In genomic region chr1:54272134-54272533, GRCh38 we compare ENCODE assay signal across 16 cellular contexts.
DNase-seq lines count a peak whose midpoint lies in the region; ATAC-seq, FAIRE-seq and TF ChIP-seq lines count a peak whose summit lies in the region.
"Had no signal": no experiment of that assay in that cellular context is flagged by ENCODE, and none has a peak within 500 bp of the region (broad histone marks: within the 10 kb centered on the region; RNA-seq: fewer than 3 reads in every experiment).

No MANE protein-coding gene starts in this region.

- H3K9me1 ChIP-seq in IMR-90 (ENCODE audit: insufficient read depth, low read length), result peaks cover 17% of the 10 kb centered on the region

- H3K9ac ChIP-seq in IMR-90 (ENCODE audit: low read depth, low read length) (no peak overlapping the region), H1 (replicated peaks in 1 of 4; ENCODE audit: extremely low read depth in 1 of 4, low read depth in 3 of 4, low read length in 3 of 4) (no peak overlapping the region)

- H2AK5ac ChIP-seq in IMR-90 (ENCODE audit: low read depth, low read length), result no peak overlapping the region
- H2AK5ac ChIP-seq in H1 (ENCODE audit: low read depth, low read length), result no peak overlapping the region

- TF ChIP-seq RAD21 in IMR-90 (IDR thresholded peaks at IDR 0.05; ENCODE audit: low read length), result no peak
- TF ChIP-seq RAD21 in H1 (IDR thresholded peaks at IDR 0.05 in 1 of 2, conservative IDR thresholded peaks at IDR 0.05 in 1 of 2; ENCODE audit: low read depth in 2 of 2, low read length in 2 of 2), result no peak

- H3K27ac Mint-ChIP-seq in memory B cell, result peak overlapping the region; percentile 45
- peak overlapping the region; percentile 86 for H3K27ac Mint-ChIP-seq in stimulated activated effector memory CD8-positive, alpha-beta T cell treated with anti-CD3 and anti-CD28 coated beads, Interleukin-12 subunit alpha, Interleukin-12 subunit beta, amount 100 ng/mL, for 72 hours
- H3K27ac Mint-ChIP-seq: B cell had no signal

- H3K4me1 Mint-ChIP-seq in memory B cell, result peaks cover 20% of the 10 kb centered on the region
- H3K4me1 Mint-ChIP-seq in stimulated activated effector memory CD8-positive, alpha-beta T cell treated with anti-CD3 and anti-CD28 coated beads, Interleukin-12 subunit alpha, Interleukin-12 subunit beta, amount 100 ng/mL, for 72 hours, result peaks cover 61% of the 10 kb centered on the region
- H3K4me1 Mint-ChIP-seq: B cell had no signal

- peaks cover 3% of the 10 kb centered on the region; the same call in 1 of the 2 replicates for H3K36me3 ChIP-seq in IMR-90 (ENCODE audit: control insufficient read depth, insufficient read depth, low read length)
- H3K36me3 ChIP-seq in H1 (ENCODE audit: control insufficient read depth in 2 of 4, insufficient read depth in 4 of 4, low read length in 3 of 4), result no peaks in the 10 kb centered on the region

- H2BK120ac ChIP-seq in IMR-90 (ENCODE audit: low read depth, low read length) (0 out of 2 replicates have a peak overlapping the region, but pooled peaks have one; percentile 50), H1 (replicated peaks; ENCODE audit: low read depth, low read length) (no peak overlapping the region)

- intact Hi-C loops in IMR-90 (cut with micrococcal nuclease), result loop anchor here (2.0 kb wide), 1 partner anchor 63 kb away; no protein-coding TSS in a partner anchor

- H3K4me3 ChIP-seq in IMR-90 (ENCODE audit: insufficient read depth, low read depth, low read length) (no peak overlapping the region), H1 (ENCODE audit: extremely low read depth in 1 of 4, insufficient read depth in 2 of 4, low read depth in 3 of 4, low read length in 4 of 4) (no peak overlapping the region)
- H3K4me3 ChIP-seq: SJSA1 had no signal

- H3K23me2 ChIP-seq in H1 (ENCODE audit: low read depth, low read length), result no peaks in the 10 kb centered on the region

- H3K27ac ChIP-seq in IMR-90 (ENCODE audit: insufficient read depth, low read length) (peak overlapping the region; percentile 1; the same call in 1 of the 2 replicates), H1 (ENCODE audit: low read depth, low read length) (no peak overlapping the region; the same call in 1 of the 2 replicates)
- H3K27ac ChIP-seq: SJSA1 had no signal

- H3K9me3 ChIP-seq in IMR-90 (ENCODE audit: control insufficient read depth, insufficient read depth, low read length) (no peaks in the 10 kb centered on the region), H1 (ENCODE audit: insufficient read depth in 2 of 2, low read depth in 1 of 2, low read length in 1 of 2) (no peaks in the 10 kb centered on the region)
- H3K9me3 ChIP-seq: SJSA1 had no signal

- no peak overlapping the region for H2BK12ac ChIP-seq in H1 (ENCODE audit: low read depth, low read length)

- BruUV-seq in IMR-90 (replicated peaks; lab: Mats Ljungman, UMichigan), result no TSS peak

- H2BK5ac ChIP-seq in IMR-90 (ENCODE audit: low read depth, low read length, poor library complexity, severe bottlenecking) (no peak overlapping the region), H1 (ENCODE audit: low read depth, low read length) (0 out of 2 replicates have a peak overlapping the region, but pooled peaks have one; percentile 45)

- H3K9me3 Mint-ChIP-seq in memory B cell, result no peaks in the 10 kb centered on the region
- H3K9me3 Mint-ChIP-seq in stimulated activated effector memory CD8-positive, alpha-beta T cell treated with anti-CD3 and anti-CD28 coated beads, Interleukin-12 subunit alpha, Interleukin-12 subunit beta, amount 100 ng/mL, for 72 hours, result no peaks in the 10 kb centered on the region
- H3K9me3 Mint-ChIP-seq: central memory CD8-positive, alpha-beta T cell had no signal

- no peaks in the 10 kb centered on the region for H3K27me3 ChIP-seq in IMR-90 (ENCODE audit: control insufficient read depth, insufficient read depth, low read length)
- H3K27me3 ChIP-seq in H1 (replicated peaks in 1 of 4; ENCODE audit: control insufficient read depth in 3 of 4, extremely low read depth in 1 of 4, insufficient read depth in 3 of 4, low read length in 3 of 4), result no peaks in the 10 kb centered on the region
- H3K27me3 ChIP-seq: SJSA1 had no signal

- CTCF ChIA-PET in IMR-90 (lab: Yijun Ruan, JAX) (interaction anchor here (1.1 to 1.6 kb wide), 4 partner anchors 131 to 217 kb away, joined by 3 to 7 read pairs (median 4); no protein-coding TSS in a partner anchor), H1 (lab: Charles Lee; ENCODE audit: partially characterized antibody) (interaction anchor here (1.1 to 5.8 kb wide), 20 partner anchors 8 to 214 kb away, joined by 3 to 36 read pairs (median 6); no protein-coding TSS in a partner anchor)

- H3K14ac ChIP-seq in IMR-90 (replicated peaks; ENCODE audit: low read depth, low read length) (no peak overlapping the region), H1 (ENCODE audit: insufficient read length) (no peak overlapping the region)

- ATAC-seq in IMR-90 (ENCODE audit: low read depth) (no peak), memory B cell (ENCODE audit: low read depth) (no peak), HG02973 (IDR thresholded peaks at IDR 0.05; ENCODE audit: unreplicated experiment) (no peak), HG02852 (IDR thresholded peaks at IDR 0.05; ENCODE audit: unreplicated experiment) (no peak), HG02981 (IDR thresholded peaks at IDR 0.05; ENCODE audit: unreplicated experiment) (no peak)
- ATAC-seq in stimulated activated effector memory CD8-positive, alpha-beta T cell treated with anti-CD3 and anti-CD28 coated beads, Interleukin-12 subunit alpha, Interleukin-12 subunit beta, amount 100 ng/mL, for 72 hours, result no peak
- ATAC-seq: activated CD4-positive, CD25-positive, alpha-beta regulatory T cell treated with anti-CD3 and anti-CD28 coated beads, Interleukin-2, amount 50 U/mL, for 24 hours had no signal

- TF ChIP-seq POLR2A in IMR-90 (IDR thresholded peaks at IDR 0.05; ENCODE audit: low read depth, low read length) (no peak), H1 (IDR thresholded peaks at IDR 0.05; ENCODE audit: control extremely low read depth in 1 of 2, low read depth in 2 of 2, low read length in 2 of 2) (no peak)

- peaks cover 42% of the 10 kb centered on the region for H3K4me1 ChIP-seq in IMR-90 (ENCODE audit: control insufficient read depth, insufficient read depth, low read length)
- peaks cover 9 to 28% (median 21%) of the 10 kb centered on the region in 4 experiments for H3K4me1 ChIP-seq in H1 (replicated peaks in 1 of 4; ENCODE audit: control insufficient read depth in 3 of 4, insufficient read depth in 4 of 4, low read length in 3 of 4)

- no CpG with 5 or more reads among the region's 2 CpGs for WGBS in IMR-90 (ENCODE audit: extremely low coverage in 2 of 2, insufficient read length in 1 of 2), 2 experiments
- WGBS in H1 (ENCODE audit: extremely low coverage in 1 of 2, insufficient coverage in 1 of 2, insufficient read length in 1 of 2, insufficient replicate concordance in 2 of 2, low coverage in 1 of 2, low lambda C conversion rate in 2 of 2, missing lambda C conversion rate in 1 of 2), 2 experiments, result 65% methylated on average over 2 of the region's 2 CpGs; no CpG with 5 or more reads in 1 of the 2 experiments

- dilution Hi-C loops in IMR-90 (cut with HindIII; ENCODE audit: low sequenced_read_pairs, unreplicated experiment), result no loop called here

- H4K5ac ChIP-seq in IMR-90 (ENCODE audit: low read depth, low read length) (no peak overlapping the region), H1 (ENCODE audit: insufficient read length, low read depth, low read length) (no peak overlapping the region)

- no peak for TF ChIP-seq EP300 in H1 (IDR thresholded peaks at IDR 0.05; ENCODE audit: borderline replicate concordance in 1 of 2, low read depth in 2 of 2, low read length in 2 of 2)

- TF ChIP-seq CTCF in IMR-90 (conservative IDR thresholded peaks at IDR 0.05; ENCODE audit: low read depth, low read length) (no peak), H1 (IDR thresholded peaks at IDR 0.05; ENCODE audit: control extremely low read depth in 1 of 3, insufficient read depth in 1 of 3, low read depth in 1 of 3, low read length in 3 of 3) (no peak)

- no peaks in the 10 kb centered on the region for H3K27me3 Mint-ChIP-seq in memory B cell
- H3K27me3 Mint-ChIP-seq: B cell; central memory CD8-positive, alpha-beta T cell had no signal

- no peak for DNase-seq in IMR-90
- no peak for DNase-seq in H1 (ENCODE audit: low read depth in 1 of 2, low spot score in 2 of 2)
- no peak for DNase-seq in memory B cell (ENCODE audit: low spot score in 2 of 2)
- no peak for DNase-seq in stimulated activated effector memory CD8-positive, alpha-beta T cell treated with anti-CD3 and anti-CD28 coated beads, Interleukin-12 subunit alpha, Interleukin-12 subunit beta, amount 100 ng/mL, for 72 hours (ENCODE audit: low spot score in 2 of 2)
- no peak for DNase-seq in ecto neural progenitor cell (ENCODE audit: low spot score)
- DNase-seq: DND-41; NCI-H748 treated with DMSO at 0.1 percent for 48 hours; stimulated activated CD4-positive, alpha-beta T cell treated with anti-CD3 and anti-CD28 coated beads, Interleukin-2, amount 100 ng/mL, for 24 hours had no signal

- H2AK9ac ChIP-seq in IMR-90 (replicated peaks; ENCODE audit: low read depth, low read length, poor library complexity), result peak overlapping the region; percentile 52

- H3K23ac ChIP-seq in IMR-90 (ENCODE audit: low read depth, low read length) (peak overlapping the region; percentile 35; the same call in 1 of the 2 replicates), H1 (ENCODE audit: insufficient read length) (no peak overlapping the region)

- in situ Hi-C loops in IMR-90 (cut with MboI; ENCODE audit: low sequenced_read_pairs), result no loop called here

- no peak overlapping the region; a peak in 1 of 4 replicates for H4K8ac ChIP-seq in IMR-90 (ENCODE audit: low read depth in 2 of 2, low read length in 2 of 2)
- no peak overlapping the region; the same call in 1 of the 2 replicates for H4K8ac ChIP-seq in H1 (ENCODE audit: extremely low read depth, insufficient read depth, low read length)

- H3K56ac ChIP-seq in IMR-90 (ENCODE audit: extremely low read depth, insufficient read depth, low read length), result no peak overlapping the region
- H3K56ac ChIP-seq in H1 (replicated peaks; ENCODE audit: insufficient read length, low read depth, low read length), result no peak overlapping the region

- H3K4me2 ChIP-seq in IMR-90 (ENCODE audit: low read depth, low read length) (no peak overlapping the region), H1 (ENCODE audit: insufficient read depth in 1 of 2, low read depth in 2 of 2, low read length in 2 of 2) (no peak overlapping the region)

- no peak for FAIRE-seq in H1 (lab: Jason Lieb, UNC)
- FAIRE-seq: islet of Langerhans had no signal

- peaks cover 4% of the 10 kb centered on the region for H3K36me3 Mint-ChIP-seq in memory B cell
- H3K36me3 Mint-ChIP-seq in stimulated activated effector memory CD8-positive, alpha-beta T cell treated with anti-CD3 and anti-CD28 coated beads, Interleukin-12 subunit alpha, Interleukin-12 subunit beta, amount 100 ng/mL, for 72 hours, result peaks cover 11% of the 10 kb centered on the region

- H4K20me1 ChIP-seq in IMR-90 (ENCODE audit: insufficient read depth, low read length) (peaks cover 14% of the 10 kb centered on the region), H1 (replicated peaks in 1 of 2; ENCODE audit: control insufficient read depth in 1 of 2, insufficient read depth in 2 of 2, low read length in 2 of 2) (peaks cover 18 to 19% of the 10 kb centered on the region in 2 experiments)

- no peak overlapping the region for H2AFZ ChIP-seq in IMR-90 (replicated peaks; ENCODE audit: low read length, poor library complexity)
- no peak overlapping the region for H2AFZ ChIP-seq in H1 (ENCODE audit: low read length)

- H3K4ac ChIP-seq in IMR-90 (ENCODE audit: low read depth, low read length), result no peak overlapping the region
- no peak overlapping the region for H3K4ac ChIP-seq in H1 (replicated peaks; ENCODE audit: insufficient read length, low read depth, low read length)

- no peak overlapping the region for H2BK20ac ChIP-seq in IMR-90 (ENCODE audit: low read depth, low read length)
- H2BK20ac ChIP-seq in H1 (ENCODE audit: low read length), result no peak overlapping the region

- 0 out of 2 replicates have a peak overlapping the region, but pooled peaks have one; percentile 1 for H3K18ac ChIP-seq in IMR-90 (ENCODE audit: low read depth, low read length)
- no peak overlapping the region for H3K18ac ChIP-seq in H1 (ENCODE audit: extremely low read depth, low read length)

- peaks cover 0 to 87% of the 10 kb centered on the region in 2 experiments; a peak in 2 of 4 replicates for H3K79me2 ChIP-seq in H1 (ENCODE audit: control insufficient read depth in 1 of 2, insufficient read depth in 2 of 2, low read length in 2 of 2)

- POLR2A ChIA-PET in IMR-90 (lab: Charles Lee; ENCODE audit: unreplicated experiment) (no interaction called here), H1 (lab: Charles Lee; ENCODE audit: partially characterized antibody) (interaction anchor here (0.9 to 1.0 kb wide), 2 partner anchors 10 to 21 kb away, joined by 3 read pairs; no protein-coding TSS in a partner anchor)

- H3K79me1 ChIP-seq in IMR-90 (ENCODE audit: low read depth in 1 of 2, low read length in 2 of 2) (peaks cover 25 to 92% of the 10 kb centered on the region in 2 experiments), H1 (ENCODE audit: low read depth, low read length) (peaks cover 33% of the 10 kb centered on the region)

- H2BK15ac ChIP-seq in IMR-90 (ENCODE audit: low read depth, low read length) (no peak overlapping the region), H1 (ENCODE audit: low read length) (no peak overlapping the region)

- no peak overlapping the region for H3K4me3 Mint-ChIP-seq in memory B cell
- H3K4me3 Mint-ChIP-seq in stimulated activated effector memory CD8-positive, alpha-beta T cell treated with anti-CD3 and anti-CD28 coated beads, Interleukin-12 subunit alpha, Interleukin-12 subunit beta, amount 100 ng/mL, for 72 hours, result no peak overlapping the region
- H3K4me3 Mint-ChIP-seq: B cell; central memory CD8-positive, alpha-beta T cell had no signal

- H4K91ac ChIP-seq in IMR-90 (ENCODE audit: insufficient read depth, low read depth, low read length) (no peak overlapping the region; the same call in 1 of the 2 replicates), H1 (replicated peaks; ENCODE audit: insufficient read length, low read length) (no peak overlapping the region)
